Comparison of ENCODE assay signal across 9 cellular contexts in the genomic region with DNA sequence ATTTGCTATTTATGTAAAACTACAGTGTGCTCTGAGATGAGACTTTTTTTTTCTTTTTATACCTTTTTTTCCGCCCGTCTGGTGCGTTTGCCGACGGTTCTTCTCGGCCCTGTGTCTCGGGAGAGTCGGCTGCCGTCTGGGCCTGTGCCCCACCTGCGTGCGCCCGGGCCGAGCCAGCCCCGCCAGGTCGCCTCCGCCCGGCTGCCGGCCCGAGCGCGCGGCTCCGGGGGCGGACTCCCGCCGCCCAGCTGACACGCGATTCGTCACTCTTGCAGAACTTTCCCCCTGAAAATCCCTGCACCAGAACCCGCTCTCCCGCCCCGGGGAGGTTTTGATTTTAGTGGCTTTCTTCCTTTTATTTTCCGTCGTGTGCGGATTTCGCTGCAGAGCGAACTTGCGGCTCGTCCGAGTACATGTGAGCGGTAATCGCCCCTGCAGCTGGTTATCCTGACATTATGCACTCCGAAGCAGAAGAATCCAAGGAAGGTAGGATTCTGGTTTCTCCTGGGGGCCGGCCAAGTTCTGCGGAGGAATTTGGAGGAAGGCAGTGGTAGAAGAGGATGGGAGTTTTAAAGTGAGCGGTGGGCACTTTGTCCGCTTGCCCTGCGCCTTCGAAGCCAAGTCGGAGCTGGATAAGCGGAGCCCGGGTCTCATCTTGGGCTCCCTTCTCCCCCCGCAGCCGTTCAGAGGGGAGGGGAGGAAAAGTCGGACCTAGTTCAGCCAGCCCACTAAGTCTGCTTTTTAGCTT. TPM values are rescaled to one million over a fixed set of nuclear protein-coding genes. Genes with fewer than 3 reads are reported as not detected.
DNase-seq lines count a peak whose midpoint lies in the region; ATAC-seq and TF ChIP-seq lines count a peak whose summit lies in the region.
"Had no signal": no experiment of that assay in that cellular context is flagged by ENCODE, and none has a peak within 500 bp of the region (broad histone marks: within the 10 kb centered on the region; RNA-seq: fewer than 3 reads in every experiment).

Gene TNFAIP8 (plus strand): TSS at position 384 of the 748 bp plus-strand sequence. CDS start 72 bp downstream, at position 456.

- TF ChIP-seq CTCF in GM20000 (IDR thresholded peaks at IDR 0.05; ENCODE audit: extremely low read depth, missing control alignments) (no peak), liver (IDR thresholded peaks at IDR 0.05; ENCODE audit: low read depth, low read length, missing input control) (no peak)

- peak within 1 kb of the TSS; percentile 98 for H3K4me3 Mint-ChIP-seq in activated CD4-positive, alpha-beta T cell treated with anti-CD3 and anti-CD28 coated beads for 36 hours

- no peaks in the 10 kb centered on the region for H3K27me3 ChIP-seq in liver (ENCODE audit: control insufficient read depth in 4 of 4, insufficient read depth in 4 of 4, low read length in 3 of 4)

- H3K36me3 ChIP-seq in liver (ENCODE audit: control insufficient read depth in 4 of 4, insufficient read depth in 3 of 4, low read depth in 1 of 4, low read length in 3 of 4) = no peaks in the 10 kb centered on the region

- DNase-seq in C1 segment of cervical spinal cord (lab: John Stamatoyannopoulos, UW) (peak in 8 of 14 donors; percentile 3 to 64 (median 33)), GM20000 (ENCODE audit: low spot score) (peak; percentile 82), HT1080 (ENCODE audit: low read depth) (peak; percentile 18), dermis blood vessel endothelial cell (peak; percentile 52), cerebellar cortex (ENCODE audit: low spot score) (no peak)
- DNase-seq in activated CD4-positive, alpha-beta T cell treated with anti-CD3 and anti-CD28 coated beads for 36 hours = peak; percentile 91
- peak; percentile 85 for DNase-seq in stimulated activated CD4-positive, alpha-beta T cell treated with anti-CD3 and anti-CD28 coated beads, Interleukin-4, amount 100 ng/mL, for 1 hour

- H3K36me3 Mint-ChIP-seq in activated CD4-positive, alpha-beta T cell treated with anti-CD3 and anti-CD28 coated beads for 36 hours (ENCODE audit: low read depth) = peaks cover 60% of the 10 kb centered on the region

- peak within 1 kb of the TSS; percentile 99 for H3K27ac Mint-ChIP-seq in activated CD4-positive, alpha-beta T cell treated with anti-CD3 and anti-CD28 coated beads for 36 hours

- no peaks in the 10 kb centered on the region for H3K27me3 Mint-ChIP-seq in activated CD4-positive, alpha-beta T cell treated with anti-CD3 and anti-CD28 coated beads for 36 hours

- WGBS in liver = 2% methylated on average over 55 of the region's 55 CpGs

- peak within 1 kb of the TSS; percentile 56 to 86 (median 76) for H3K4me3 ChIP-seq in liver (ENCODE audit: low read depth in 1 of 3, low read length in 3 of 3)

- no peaks in the 10 kb centered on the region for H3K9me3 Mint-ChIP-seq in activated CD4-positive, alpha-beta T cell treated with anti-CD3 and anti-CD28 coated beads for 36 hours (ENCODE audit: low read depth)

- H3K4me1 ChIP-seq in liver (ENCODE audit: control insufficient read depth in 4 of 4, insufficient read depth in 4 of 4, low read length in 3 of 4) = peaks cover 0 to 5% (median 1%) of the 10 kb centered on the region in 4 donors

- H3K27ac ChIP-seq in liver (ENCODE audit: low read depth in 1 of 2, low read length in 2 of 2) = peak within 1 kb of the TSS; percentile 77 to 79
- H3K27ac ChIP-seq: KMS-11 had no signal

- intact Hi-C loops in activated CD4-positive, alpha-beta T cell treated with anti-CD3 and anti-CD28 coated beads for 36 hours (cut with DNase I, micrococcal nuclease) = loop anchor here (1.0 to 5.0 kb wide), 10 partner anchors 8 to 369 kb away; partner anchors contain the start of gene DTWD2 (in 1 of the 2)

- no peaks in the 10 kb centered on the region for H3K9me3 ChIP-seq in liver (ENCODE audit: control insufficient read depth in 4 of 4, low read length in 3 of 4)

- H3K4me1 Mint-ChIP-seq in activated CD4-positive, alpha-beta T cell treated with anti-CD3 and anti-CD28 coated beads for 36 hours = peaks cover 62% of the 10 kb centered on the region

- TF ChIP-seq RAD21 in liver (IDR thresholded peaks at IDR 0.05) = peak in 1 of 2 donors; percentile 4

- CTCF ChIA-PET in activated CD4-positive, alpha-beta T cell treated with anti-CD3 and anti-CD28 coated beads for 36 hours (lab: Charles Lee) = interaction anchor here (0.6 to 8.7 kb wide), 12 partner anchors 9 to 277 kb away, joined by 3 to 53 read pairs (median 6); no protein-coding TSS in a partner anchor

- POLR2A ChIA-PET in activated CD4-positive, alpha-beta T cell treated with anti-CD3 and anti-CD28 coated beads for 36 hours (lab: Charles Lee) = interaction anchor here (0.6 to 2.3 kb wide), 8 partner anchors 9 to 277 kb away, joined by 3 to 12 read pairs (median 5); no protein-coding TSS in a partner anchor

- ATAC-seq in activated CD4-positive, alpha-beta T cell treated with anti-CD3 and anti-CD28 coated beads for 36 hours = peak; percentile 65

- H3K9ac ChIP-seq in liver (ENCODE audit: low read depth in 1 of 2, low read length in 2 of 2) = peak within 1 kb of the TSS; percentile 78 to 84
- H3K9ac ChIP-seq: KMS-11 had no signal

TF ChIP-seq in liver, 16 proteins besides CTCF, POLR2A, EP300 and RAD21:
- TF ChIP-seq YY1 (IDR thresholded peaks at IDR 0.05) = no peak
- TF ChIP-seq JUND (IDR thresholded peaks at IDR 0.05) = peak in 1 of 2 donors; percentile 11
- TF ChIP-seq GABPA (IDR thresholded peaks at IDR 0.05 in 1 of 2, conservative IDR thresholded peaks at IDR 0.05 in 1 of 2) = no peak
- TF ChIP-seq, protein P1, sequence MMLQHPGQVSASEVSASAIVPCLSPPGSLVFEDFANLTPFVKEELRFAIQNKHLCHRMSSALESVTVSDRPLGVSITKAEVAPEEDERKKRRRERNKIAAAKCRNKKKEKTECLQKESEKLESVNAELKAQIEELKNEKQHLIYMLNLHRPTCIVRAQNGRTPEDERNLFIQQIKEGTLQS (IDR thresholded peaks at IDR 0.05) = no peak
- TF ChIP-seq FOXA2 (IDR thresholded peaks at IDR 0.05) = no peak
- TF ChIP-seq EGR1 (IDR thresholded peaks at IDR 0.05; ENCODE audit: low read depth in 2 of 2) = no peak
- no peak for TF ChIP-seq NR2F2 (IDR thresholded peaks at IDR 0.05)
- TF ChIP-seq MAX (IDR thresholded peaks at IDR 0.05) = no peak
- no peak for TF ChIP-seq TAF1 (conservative IDR thresholded peaks at IDR 0.05)
- peak in 1 of 2 donors; percentile 2 for TF ChIP-seq HNF4A (conservative IDR thresholded peaks at IDR 0.05)
- no peak for TF ChIP-seq RXRA (IDR thresholded peaks at IDR 0.05)
- no peak for TF ChIP-seq HNF4G (IDR thresholded peaks at IDR 0.05)
- TF ChIP-seq, protein P2, sequence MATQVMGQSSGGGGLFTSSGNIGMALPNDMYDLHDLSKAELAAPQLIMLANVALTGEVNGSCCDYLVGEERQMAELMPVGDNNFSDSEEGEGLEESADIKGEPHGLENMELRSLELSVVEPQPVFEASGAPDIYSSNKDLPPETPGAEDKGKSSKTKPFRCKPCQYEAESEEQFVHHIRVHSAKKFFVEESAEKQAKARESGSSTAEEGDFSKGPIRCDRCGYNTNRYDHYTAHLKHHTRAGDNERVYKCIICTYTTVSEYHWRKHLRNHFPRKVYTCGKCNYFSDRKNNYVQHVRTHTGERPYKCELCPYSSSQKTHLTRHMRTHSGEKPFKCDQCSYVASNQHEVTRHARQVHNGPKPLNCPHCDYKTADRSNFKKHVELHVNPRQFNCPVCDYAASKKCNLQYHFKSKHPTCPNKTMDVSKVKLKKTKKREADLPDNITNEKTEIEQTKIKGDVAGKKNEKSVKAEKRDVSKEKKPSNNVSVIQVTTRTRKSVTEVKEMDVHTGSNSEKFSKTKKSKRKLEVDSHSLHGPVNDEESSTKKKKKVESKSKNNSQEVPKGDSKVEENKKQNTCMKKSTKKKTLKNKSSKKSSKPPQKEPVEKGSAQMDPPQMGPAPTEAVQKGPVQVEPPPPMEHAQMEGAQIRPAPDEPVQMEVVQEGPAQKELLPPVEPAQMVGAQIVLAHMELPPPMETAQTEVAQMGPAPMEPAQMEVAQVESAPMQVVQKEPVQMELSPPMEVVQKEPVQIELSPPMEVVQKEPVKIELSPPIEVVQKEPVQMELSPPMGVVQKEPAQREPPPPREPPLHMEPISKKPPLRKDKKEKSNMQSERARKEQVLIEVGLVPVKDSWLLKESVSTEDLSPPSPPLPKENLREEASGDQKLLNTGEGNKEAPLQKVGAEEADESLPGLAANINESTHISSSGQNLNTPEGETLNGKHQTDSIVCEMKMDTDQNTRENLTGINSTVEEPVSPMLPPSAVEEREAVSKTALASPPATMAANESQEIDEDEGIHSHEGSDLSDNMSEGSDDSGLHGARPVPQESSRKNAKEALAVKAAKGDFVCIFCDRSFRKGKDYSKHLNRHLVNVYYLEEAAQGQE (IDR thresholded peaks at IDR 0.05) = peak; percentile 38
TF ChIP-seq in liver: peak in this region for 3.

RNA-seq across cellular contexts. Expression of gene TNFAIP8, which starts in this region (rescaled TPM):
- total RNA-seq in HT1080 (2014; rRNA removed; shearing (Covaris generic)) = 15.6 and 26.7 TPM in 2 replicates
- polyA plus RNA-seq in HT1080 (2015; cell fraction: cytosol; rRNA removed) = 26.6 and 33.2 TPM in 2 replicates
- polyA plus RNA-seq in HT1080 (2015; cell fraction: nucleus; rRNA removed) = 16.9 and 22.3 TPM in 2 replicates
- 100 to 1,000 TPM; 166 to 171 TPM for total RNA-seq in activated CD4-positive, alpha-beta T cell treated with anti-CD3 and anti-CD28 coated beads for 36 hours
- total RNA-seq in dermis blood vessel endothelial cell = 13.6 and 15.9 TPM in 2 replicates
- total RNA-seq in liver = 10 to 100 TPM in 1 of 2 donors, 1 to 10 TPM in 1; 5.5 to 28.6 TPM
- 1 to 10 TPM; 2.6 to 3.3 TPM for polyA plus RNA-seq in liver
